Comparison of ENCODE assay signal across 19 cellular contexts in genomic region chr17:68939195-68939594, GRCh38. TPM values are rescaled to one million over a fixed set of nuclear protein-coding genes. Genes with fewer than 3 reads are reported as not detected.
DNase-seq lines count a peak whose midpoint lies in the region; ATAC-seq, FAIRE-seq and TF ChIP-seq lines count a peak whose summit lies in the region.
"Had no signal": no experiment of that assay in that cellular context is flagged by ENCODE, and none has a peak within 500 bp of the region (broad histone marks: within the 10 kb centered on the region; RNA-seq: fewer than 3 reads in every experiment).

No MANE protein-coding gene starts in this region.

- no peaks in the 10 kb centered on the region for H3K79me2 ChIP-seq in endothelial cell of umbilical vein (ENCODE audit: control insufficient read depth, insufficient read depth, low read length)

- no peaks in the 10 kb centered on the region for H3K27me3 ChIP-seq in endothelial cell of umbilical vein (ENCODE audit: control insufficient read depth in 2 of 2, insufficient read depth in 2 of 2, low read length in 2 of 2)

- H3K9ac ChIP-seq in endothelial cell of umbilical vein (replicated peaks; ENCODE audit: extremely low read depth, insufficient read depth, low read length) = no peak overlapping the region

- TF ChIP-seq CTCF in endothelial cell of umbilical vein (IDR thresholded peaks at IDR 0.05; ENCODE audit: extremely low read depth in 1 of 2, insufficient read depth in 1 of 2, low read depth in 1 of 2, low read length in 2 of 2) = no peak

- POLR2A ChIA-PET in endothelial cell of umbilical vein (lab: Charles Lee) = no interaction called here

- peak overlapping the region; percentile 20 for H3K4me2 ChIP-seq in endothelial cell of umbilical vein (ENCODE audit: insufficient read depth, low read length)

- H2AFZ ChIP-seq in endothelial cell of umbilical vein (ENCODE audit: low read depth, low read length) = no peak overlapping the region

- no peak overlapping the region for H3K27ac ChIP-seq in endothelial cell of umbilical vein (ENCODE audit: insufficient read depth, low read depth, low read length)

- no peaks in the 10 kb centered on the region for H4K20me1 ChIP-seq in endothelial cell of umbilical vein (replicated peaks; ENCODE audit: control insufficient read depth, extremely low read depth, insufficient read depth, low read length)

- H3K4me3 ChIP-seq in endothelial cell of umbilical vein (replicated peaks in 1 of 3; ENCODE audit: insufficient read depth in 1 of 3, low read depth in 1 of 3, low read length in 3 of 3) = no peak overlapping the region
- H3K4me3 ChIP-seq: HAP-1 had no signal

- intact Hi-C loops in endothelial cell of umbilical vein (cut with micrococcal nuclease) = no loop called here

- no peaks in the 10 kb centered on the region for H3K9me3 ChIP-seq in endothelial cell of umbilical vein (replicated peaks; ENCODE audit: control insufficient read depth, insufficient read depth, low read length)
- H3K9me3 ChIP-seq: HAP-1 had no signal

- H3K36me3 ChIP-seq in endothelial cell of umbilical vein (ENCODE audit: control insufficient read depth in 2 of 2, extremely low read depth in 1 of 2, insufficient read depth in 2 of 2, low read length in 2 of 2) = no peaks in the 10 kb centered on the region
- H3K36me3 ChIP-seq: HAP-1 had no signal

- DNase-seq in dermis microvascular lymphatic vessel endothelial cell (ENCODE audit: low read depth in 2 of 2) (peak; percentile 74 to 88), endothelial cell of umbilical vein (ENCODE audit: low read depth, low spot score) (peak; percentile 90), lung microvascular endothelial cell (ENCODE audit: low read depth in 2 of 2) (peak; percentile 75 to 91), erythroblast (lab: John Stamatoyannopoulos, UW) (no peak)
- DNase-seq: C1 segment of cervical spinal cord; Calu3; CD4-positive, alpha-beta memory T cell; COR-L47; DMS153; DND-41; GOT3; HFFc6 had no signal

- dilution Hi-C loops in endothelial cell of umbilical vein (cut with MboI; ENCODE audit: extremely low pct_ligation_motif_present, low sequenced_read_pairs) = no loop called here

- H3K9me1 ChIP-seq in endothelial cell of umbilical vein (replicated peaks; ENCODE audit: control insufficient read depth, extremely low read depth, insufficient read depth, low read length) = no peaks in the 10 kb centered on the region

- FAIRE-seq in endothelial cell of umbilical vein (lab: Jason Lieb, UNC) = peak; percentile 68
- FAIRE-seq: G401.6, GM12892, H54 had no signal

- TF ChIP-seq POLR2A in endothelial cell of umbilical vein (IDR thresholded peaks at IDR 0.05; ENCODE audit: low read depth, low read length) (no peak), erythroblast (IDR thresholded peaks at IDR 0.05; ENCODE audit: low read length) (no peak)

- CTCF ChIA-PET in endothelial cell of umbilical vein (lab: Charles Lee) = interaction anchor here (1.0 kb wide), 2 partner anchors 16 to 28 kb away, joined by 3 read pairs; partner anchors contain the start of gene ABCA8

- H3K4me1 ChIP-seq in endothelial cell of umbilical vein (ENCODE audit: control insufficient read depth, extremely low read depth, insufficient read depth, low read length) = peaks cover 13% of the 10 kb centered on the region
- H3K4me1 ChIP-seq: HAP-1 had no signal

- ATAC-seq in GM21528 (IDR thresholded peaks at IDR 0.05; ENCODE audit: low FRiP score, unreplicated experiment) (no peak), GM19463 (IDR thresholded peaks at IDR 0.05; ENCODE audit: unreplicated experiment) (no peak)

- no TSS peak for BruUV-seq in endothelial cell of umbilical vein (replicated peaks; lab: Mats Ljungman, UMichigan)

TF ChIP-seq in endothelial cell of umbilical vein, 7 proteins besides CTCF, POLR2A, EP300 and RAD21:
- TF ChIP-seq POLR2AphosphoS5 (IDR thresholded peaks at IDR 0.05; ENCODE audit: insufficient read depth, low read depth, low read length) (peak; percentile 88), MYC (IDR thresholded peaks at IDR 0.05; ENCODE audit: low read depth, low read length) (no peak), JUN (IDR thresholded peaks at IDR 0.05; ENCODE audit: borderline replicate concordance, insufficient read depth, insufficient read length, low read depth) (no peak), FOS (IDR thresholded peaks at IDR 0.05; ENCODE audit: borderline replicate concordance, insufficient read depth, low read length) (peak; percentile 13), GATA2 (IDR thresholded peaks at IDR 0.05; ENCODE audit: insufficient read depth, insufficient read length, low read depth, low read length) (peak; percentile 90), EZH2 (IDR thresholded peaks at IDR 0.05; ENCODE audit: borderline replicate concordance, low read depth, low read length, severe bottlenecking) (no peak)
- TF ChIP-seq, protein P1, sequence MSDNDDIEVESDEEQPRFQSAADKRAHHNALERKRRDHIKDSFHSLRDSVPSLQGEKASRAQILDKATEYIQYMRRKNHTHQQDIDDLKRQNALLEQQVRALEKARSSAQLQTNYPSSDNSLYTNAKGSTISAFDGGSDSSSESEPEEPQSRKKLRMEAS (IDR thresholded peaks at IDR 0.05; ENCODE audit: insufficient read depth, insufficient read length) = no peak
TF ChIP-seq in endothelial cell of umbilical vein: peak in this region for 3.

RNA-seq across cellular contexts. Expression of gene ABCA8, which starts 16.0 kb away (rescaled TPM):
- total RNA-seq in dermis microvascular lymphatic vessel endothelial cell = under 0.01 and 0.13 TPM in 2 replicates
- 0.60 and 1.7 TPM in 2 replicates for total RNA-seq in endothelial cell of umbilical vein
- polyA plus RNA-seq in endothelial cell of umbilical vein = 0.89 and 0.99 TPM in 2 replicates
- polyA plus RNA-seq in endothelial cell of umbilical vein (2011; cell fraction: cytosol; rRNA removed) = 0.52 and 0.59 TPM in 2 replicates
- polyA plus RNA-seq in endothelial cell of umbilical vein (2011; cell fraction: nucleus; rRNA removed) = 4.8 TPM in 2 replicates
- polyA plus RNA-seq in endothelial cell of umbilical vein (2012) = 0.78 and 3.0 TPM in 2 replicates
- polyA minus RNA-seq in endothelial cell of umbilical vein = 1.5 and 3.3 TPM in 2 replicates
- 0.31 TPM for polyA minus RNA-seq in endothelial cell of umbilical vein (2011; cell fraction: cytosol; rRNA and poly(A)+ RNA removed)
- 3.1 and 6.2 TPM in 2 replicates for polyA minus RNA-seq in endothelial cell of umbilical vein (2011; cell fraction: nucleus; rRNA and poly(A)+ RNA removed)
- under 0.01 TPM in 1 of 2 replicates, not detected in the other for total RNA-seq in lung microvascular endothelial cell
- total RNA-seq: A172; Calu3; CD4-positive, alpha-beta memory T cell had no signal
- polyA plus RNA-seq: CD4-positive, alpha-beta memory T cell had no signal

Comparison
In these comparisons a context has a peak if more than half of its experiments do, and no peak if none do; other contexts are left out.
1. DNase-seq: peak in dermis microvascular lymphatic vessel endothelial cell (2 of 2), endothelial cell of umbilical vein (single experiment) and lung microvascular endothelial cell (2 of 2); none in erythroblast (0 of 2).